ENCODE assay signal across 29 cellular contexts in genomic region chr1:220759147-220759546, GRCh38. TPM values are rescaled to one million over a fixed set of nuclear protein-coding genes. Genes with fewer than 3 reads are reported as not detected.
DNase-seq lines count a peak whose midpoint lies in the region; ATAC-seq, FAIRE-seq and TF ChIP-seq lines count a peak whose summit lies in the region.
"Had no signal": no experiment of that assay in that cellular context is flagged by ENCODE, and none has a peak within 500 bp of the region (broad histone marks: within the 10 kb centered on the region; RNA-seq: fewer than 3 reads in every experiment).

No MANE protein-coding gene starts in this region.

- no peak for DNase-seq in T-helper 2 cell treated with Interferon-gamma antibody and Interleukin-4, amounts not matched to agents 5 μg/mL and 100 μg/mL, for 36 hours (ENCODE audit: low spot score)
- no peak for DNase-seq in T-helper 2 cell
- DNase-seq in A549 (ENCODE audit: low read depth in 1 of 2, low spot score in 1 of 2), result no peak
- no peak for DNase-seq in K562 (ENCODE audit: extremely low read depth in 1 of 4, low spot score in 3 of 4)
- DNase-seq in dorsolateral prefrontal cortex, result no peak
- DNase-seq: ACHN; BE2C; C1 segment of cervical spinal cord; CD4-positive, alpha-beta memory T cell; CD4-positive, CD25-positive, alpha-beta regulatory T cell; CD8-positive, alpha-beta memory T cell; COR-L47; DMS 273 treated with DMSO at 0.1 percent for 48 hours; DMS153; DMS53; DMS79; DND-41; EL; GDM1 had no signal

- peaks cover 5% of the 10 kb centered on the region for H3K27me3 Mint-ChIP-seq in T-helper 2 cell treated with Interferon-gamma antibody and Interleukin-4, amounts not matched to agents 5 μg/mL and 100 μg/mL, for 36 hours (ENCODE audit: low read depth)
- H3K27me3 Mint-ChIP-seq: CD4-positive, CD25-positive, alpha-beta regulatory T cell had no signal

- no TSS peak for BruUV-seq in K562 (replicated peaks; lab: Mats Ljungman, UMichigan)

- intact Hi-C loops in K562 (cut with micrococcal nuclease), result no loop called here
- intact Hi-C loops in dorsolateral prefrontal cortex (cut with DNase I), result no loop called here

- H3K9ac ChIP-seq in K562 (ENCODE audit: insufficient read depth in 1 of 2, low read depth in 2 of 2, low read length in 2 of 2), result no peak overlapping the region
- H3K9ac ChIP-seq: BLaER1 had no signal

- no peaks in the 10 kb centered on the region for H3K36me3 Mint-ChIP-seq in T-helper 2 cell treated with Interferon-gamma antibody and Interleukin-4, amounts not matched to agents 5 μg/mL and 100 μg/mL, for 36 hours (ENCODE audit: low read depth)
- H3K36me3 Mint-ChIP-seq: CD4-positive, alpha-beta memory T cell; CD4-positive, CD25-positive, alpha-beta regulatory T cell; CD8-positive, alpha-beta memory T cell had no signal

- no peaks in the 10 kb centered on the region for H3K4me1 Mint-ChIP-seq in T-helper 2 cell treated with Interferon-gamma antibody and Interleukin-4, amounts not matched to agents 5 μg/mL and 100 μg/mL, for 36 hours (ENCODE audit: low read depth)
- H3K4me1 Mint-ChIP-seq: CD4-positive, CD25-positive, alpha-beta regulatory T cell; CD8-positive, alpha-beta memory T cell had no signal

- no peak overlapping the region for H3K4me3 ChIP-seq in A549
- H3K4me3 ChIP-seq in K562, result no peak overlapping the region
- H3K4me3 ChIP-seq in dorsolateral prefrontal cortex, result no peak overlapping the region
- H3K4me3 ChIP-seq: BLaER1, GM12878 had no signal

- no peaks in the 10 kb centered on the region for H3K9me3 Mint-ChIP-seq in T-helper 2 cell treated with Interferon-gamma antibody and Interleukin-4, amounts not matched to agents 5 μg/mL and 100 μg/mL, for 36 hours
- H3K9me3 Mint-ChIP-seq: CD4-positive, alpha-beta memory T cell; CD4-positive, CD25-positive, alpha-beta regulatory T cell had no signal

- no peaks in the 10 kb centered on the region for H3K9me1 ChIP-seq in K562 (ENCODE audit: control insufficient read depth, insufficient read depth, low read length)

- no peak overlapping the region for H3K4me2 ChIP-seq in A549
- no peak overlapping the region for H3K4me2 ChIP-seq in K562 (ENCODE audit: insufficient read depth, low read length)
- H3K4me2 ChIP-seq: BLaER1 had no signal

- H3K36me3 ChIP-seq in K562 (ENCODE audit: control insufficient read depth, insufficient read depth, low read length), result no peaks in the 10 kb centered on the region
- H3K36me3 ChIP-seq: BE2C, BLaER1 had no signal

- H3K9me3 ChIP-seq in A549, result no peaks in the 10 kb centered on the region
- H3K9me3 ChIP-seq in K562 (replicated peaks; ENCODE audit: control insufficient read depth, insufficient read depth, low read depth, low read length), result no peaks in the 10 kb centered on the region
- H3K9me3 ChIP-seq: BE2C, BLaER1 had no signal

- TF ChIP-seq POLR2A in A549 (IDR thresholded peaks at IDR 0.05; ENCODE audit: low read length), result no peak
- no peak for TF ChIP-seq POLR2A in K562 (conservative IDR thresholded peaks at IDR 0.05)

- no peak for TF ChIP-seq EP300 in A549 (IDR thresholded peaks at IDR 0.05)
- no peak for TF ChIP-seq EP300 in K562 (IDR thresholded peaks at IDR 0.05; ENCODE audit: low read length)

- 90% methylated on average over 3 of the region's 3 CpGs for WGBS in A549 (ENCODE audit: missing lambda C conversion rate)
- WGBS in K562 (ENCODE audit: insufficient coverage, low coverage, missing lambda C conversion rate), result 0% methylated on average over 3 of the region's 3 CpGs

- FAIRE-seq in A549 (lab: Jason Lieb, UNC) (no peak), K562 (lab: Jason Lieb, UNC) (no peak)
- FAIRE-seq: GM12878, GM12892, GM18507 had no signal

- POLR2A ChIA-PET in A549 (lab: Yijun Ruan, JAX), result no interaction called here
- POLR2A ChIA-PET in K562 (lab: Yijun Ruan, JAX), result no interaction called here

- TF ChIP-seq CTCF in A549 (IDR thresholded peaks at IDR 0.05) (no peak), K562 (IDR thresholded peaks at IDR 0.05 in 2 of 3, conservative IDR thresholded peaks at IDR 0.05 in 1 of 3; ENCODE audit: insufficient read depth in 2 of 3, low read depth in 1 of 3, low read length in 3 of 3) (no peak), dorsolateral prefrontal cortex (IDR thresholded peaks at IDR 0.05 in 54 of 56, conservative IDR thresholded peaks at IDR 0.05 in 2 of 56; ENCODE audit: low read depth in 1 of 56, partially characterized antibody in 56 of 56) (no peak)

- no peak overlapping the region for H3K4me3 Mint-ChIP-seq in T-helper 2 cell treated with Interferon-gamma antibody and Interleukin-4, amounts not matched to agents 5 μg/mL and 100 μg/mL, for 36 hours
- H3K4me3 Mint-ChIP-seq: CD14-positive monocyte; CD4-positive, CD25-positive, alpha-beta regulatory T cell; CD8-positive, alpha-beta memory T cell had no signal

- peaks cover 5 to 29% of the 10 kb centered on the region in 2 experiments; a peak in 2 of 5 replicates for H3K27me3 ChIP-seq in K562 (ENCODE audit: control insufficient read depth in 2 of 2, insufficient read depth in 2 of 2, low read length in 2 of 2)
- no peaks in the 10 kb centered on the region for H3K27me3 ChIP-seq in dorsolateral prefrontal cortex
- H3K27me3 ChIP-seq: BLaER1 had no signal

- ATAC-seq in A549 (no peak), K562 (no peak), HG03565 (IDR thresholded peaks at IDR 0.05; ENCODE audit: unreplicated experiment) (no peak)
- ATAC-seq: GM12878 had no signal

- H2AFZ ChIP-seq in K562 (ENCODE audit: low read depth, low read length), result no peak overlapping the region

- TF ChIP-seq RAD21 in A549 (conservative IDR thresholded peaks at IDR 0.05 in 1 of 2, IDR thresholded peaks at IDR 0.05 in 1 of 2) (no peak), K562 (CRISPR knock-in tag; conservative IDR thresholded peaks at IDR 0.05 in 1 of 2, IDR thresholded peaks at IDR 0.05 in 1 of 2) (no peak)

- in situ Hi-C loops in K562 (cut with MboI), result no loop called here

- no peaks in the 10 kb centered on the region for H4K20me1 ChIP-seq in K562 (replicated peaks; ENCODE audit: control insufficient read depth, insufficient read depth, low read length)
- H4K20me1 ChIP-seq: BLaER1 had no signal

- H3K27ac Mint-ChIP-seq in T-helper 2 cell treated with Interferon-gamma antibody and Interleukin-4, amounts not matched to agents 5 μg/mL and 100 μg/mL, for 36 hours, result peak overlapping the region; percentile 56
- H3K27ac Mint-ChIP-seq: CD14-positive monocyte; CD4-positive, CD25-positive, alpha-beta regulatory T cell; CD8-positive, alpha-beta memory T cell had no signal

- no peak overlapping the region for H3K27ac ChIP-seq in A549
- no peak overlapping the region for H3K27ac ChIP-seq in K562 (ENCODE audit: extremely low read depth, low read depth, low read length)
- H3K27ac ChIP-seq in dorsolateral prefrontal cortex, result no peak overlapping the region
- H3K27ac ChIP-seq: 22Rv1, BLaER1 had no signal

- CTCF ChIA-PET in A549 (lab: Yijun Ruan, JAX) (interaction anchor here (0.6 to 3.0 kb wide), 3 partner anchors 12 to 18 kb away, joined by 4 to 10 read pairs (median 9); partner anchors contain the start of gene MTARC2), K562 (lab: Yijun Ruan, JAX; ENCODE audit: low intra/inter-chr PET ratio) (no interaction called here)

- H3K4me1 ChIP-seq in A549 (no peaks in the 10 kb centered on the region), K562 (replicated peaks in 1 of 2; ENCODE audit: control insufficient read depth in 2 of 2, insufficient read depth in 2 of 2, low read length in 2 of 2) (no peaks in the 10 kb centered on the region)
- H3K4me1 ChIP-seq: BE2C had no signal

- no peaks in the 10 kb centered on the region for H3K79me2 ChIP-seq in K562 (ENCODE audit: control insufficient read depth, insufficient read depth, low read length)

RNA-seq across cellular contexts. Expression of gene MTARC2, which starts 11.0 kb away (rescaled TPM):
- polyA plus RNA-seq in A549 (2011; rRNA removed) (17.7 and 18.4 TPM in 2 replicates), A549 (2017; fragmentation: RNase III; extraction: RNeasy Plus Mini Kit Qiagen cat#74134 plus additional on column Dnase treatment) (11.1 to 14.6 TPM (median 13.5 TPM) in 3 replicates), K562 (2011; rRNA removed) (not detected in 2 replicates), K562 (2014; fragmentation: Illumina TruSeq; extraction: Trizol) (not detected in 2 replicates), K562 (2014; fragmentation: Nextera tagmentation; extraction: Ambion mirVana) (under 1 TPM in 1 of 2 experiments, not detected in 1; 0.03 TPM), K562 (2014; rRNA removed) (not detected in 2 replicates)
- polyA plus RNA-seq in A549 (2012; cell fraction: cytosol; rRNA removed), result 7.8 and 10.6 TPM in 2 replicates
- polyA plus RNA-seq in A549 (2012; cell fraction: nucleus; rRNA removed), result 18.3 and 23.4 TPM in 2 replicates
- 4.2 and 7.9 TPM in 2 replicates for polyA minus RNA-seq in A549 (2011; rRNA and poly(A)+ RNA removed)
- total RNA-seq in K562 (2011; cell fraction: chromatin; rRNA removed; ENCODE audit: low replicate concordance), result not detected in 2 replicates
- not detected in 2 replicates for total RNA-seq in K562 (2011; cell fraction: nucleolus; rRNA removed)
- total RNA-seq in K562 (2011; cell fraction: nucleoplasm; rRNA removed), result not detected in 2 replicates
- total RNA-seq in K562 (2014; rRNA removed) (not detected in 2 replicates), K562 (2014; rRNA removed; fragmentation: Illumina TruSeq; extraction: Trizol) (not detected in 2 replicates), K562 (2015; rRNA removed; fragmentation: Illumina TruSeq; extraction: Trizol) (not detected in 2 replicates), K562 (2021) (0.11 and 0.35 TPM in 2 replicates), dorsolateral prefrontal cortex (10 to 100 TPM; 14.6 to 48.4 (median 28.4) TPM)
- polyA plus RNA-seq in K562 (2011; cell fraction: cytosol; rRNA removed), result not detected in 2 replicates
- not detected in 2 replicates for polyA plus RNA-seq in K562 (2011; cell fraction: nucleus; rRNA removed)
- 0.11 TPM in 1 of 2 replicates, not detected in the other for polyA plus RNA-seq in K562 (2012)
- not detected in 2 replicates for polyA minus RNA-seq in K562 (2011; rRNA and poly(A)+ RNA removed)
- polyA minus RNA-seq in K562 (2011; cell fraction: cytosol; rRNA and poly(A)+ RNA removed), result not detected in 2 replicates
- not detected in 2 replicates for polyA minus RNA-seq in K562 (2011; cell fraction: nucleus; rRNA and poly(A)+ RNA removed)
- total RNA-seq: A673; CD4-positive, alpha-beta memory T cell; CD4-positive, CD25-positive, alpha-beta regulatory T cell; CD8-positive, alpha-beta memory T cell; G401 had no signal
- polyA plus RNA-seq: CD4-positive, CD25-positive, alpha-beta regulatory T cell; CD8-positive, alpha-beta memory T cell had no signal

RNA-seq across cellular contexts. Expression of gene MTARC1, which starts 27.6 kb away (rescaled TPM):
- polyA plus RNA-seq in A549 (2011; rRNA removed) (9.1 and 9.5 TPM in 2 replicates), A549 (2017; fragmentation: RNase III; extraction: RNeasy Plus Mini Kit Qiagen cat#74134 plus additional on column Dnase treatment) (10.1 to 10.9 TPM (median 10.5 TPM) in 3 replicates), K562 (2011; rRNA removed) (0.14 TPM in 1 of 2 replicates, not detected in the other), K562 (2014; fragmentation: Illumina TruSeq; extraction: Trizol) (not detected in 2 replicates), K562 (2014; fragmentation: Nextera tagmentation; extraction: Ambion mirVana) (under 1 TPM in 1 of 2 experiments, not detected in 1; 0.07 TPM), K562 (2014; rRNA removed) (not detected in 2 replicates)
- polyA plus RNA-seq in A549 (2012; cell fraction: cytosol; rRNA removed), result 5.3 and 6.1 TPM in 2 replicates
- polyA plus RNA-seq in A549 (2012; cell fraction: nucleus; rRNA removed), result 3.1 and 3.5 TPM in 2 replicates
- polyA minus RNA-seq in A549 (2011; rRNA and poly(A)+ RNA removed), result 3.2 and 4.5 TPM in 2 replicates
- total RNA-seq in K562 (2011; cell fraction: chromatin; rRNA removed; ENCODE audit: low replicate concordance), result not detected in 2 replicates
- 0.17 TPM in 1 of 2 replicates, not detected in the other for total RNA-seq in K562 (2011; cell fraction: nucleolus; rRNA removed)
- total RNA-seq in K562 (2011; cell fraction: nucleoplasm; rRNA removed), result 0.08 TPM in 1 of 2 replicates, not detected in the other
- total RNA-seq in K562 (2014; rRNA removed) (not detected in 2 replicates), K562 (2014; rRNA removed; fragmentation: Illumina TruSeq; extraction: Trizol) (not detected in 2 replicates), K562 (2015; rRNA removed; fragmentation: Illumina TruSeq; extraction: Trizol) (not detected in 2 replicates), K562 (2021) (0.11 TPM in 1 of 2 replicates, not detected in the other), dorsolateral prefrontal cortex (10 to 100 TPM in 117 of 120 experiments, 1 to 10 TPM in 3; 9.0 to 31.7 (median 17.0) TPM)
- polyA plus RNA-seq in K562 (2011; cell fraction: cytosol; rRNA removed), result 0.03 and 0.10 TPM in 2 replicates
- 0.06 TPM in 1 of 2 replicates, not detected in the other for polyA plus RNA-seq in K562 (2011; cell fraction: nucleus; rRNA removed)
- 0.08 TPM in 1 of 2 replicates, not detected in the other for polyA plus RNA-seq in K562 (2012)
- polyA minus RNA-seq in K562 (2011; rRNA and poly(A)+ RNA removed), result 0.56 TPM in 1 of 2 replicates, not detected in the other
- polyA minus RNA-seq in K562 (2011; cell fraction: cytosol; rRNA and poly(A)+ RNA removed), result 0.29 and 1.8 TPM in 2 replicates
- 0.13 TPM in 1 of 2 replicates, not detected in the other for polyA minus RNA-seq in K562 (2011; cell fraction: nucleus; rRNA and poly(A)+ RNA removed)
- total RNA-seq: A172; CD4-positive, alpha-beta memory T cell; CD4-positive, CD25-positive, alpha-beta regulatory T cell; CD8-positive, alpha-beta memory T cell; G401 had no signal
- polyA plus RNA-seq: CD4-positive, alpha-beta memory T cell; CD4-positive, CD25-positive, alpha-beta regulatory T cell; CD8-positive, alpha-beta memory T cell had no signal

Comparison
In these comparisons a context has a peak if more than half of its experiments do, and no peak if none do; other contexts are left out.
1. RNA of gene MTARC2, which starts 11.0 kb away (total RNA-seq): 14.6 to 48.4 TPM in dorsolateral prefrontal cortex; 0.11 to 0.35 TPM in K562; every median in the first group is over 10 times any median in the second.
2. RNA of gene MTARC1, which starts 27.6 kb away (total RNA-seq): 9.0 to 31.7 TPM in dorsolateral prefrontal cortex; 0.08 to 0.17 TPM in K562; every median in the first group is over 4 times any median in the second.